In the genomic region with DNA sequence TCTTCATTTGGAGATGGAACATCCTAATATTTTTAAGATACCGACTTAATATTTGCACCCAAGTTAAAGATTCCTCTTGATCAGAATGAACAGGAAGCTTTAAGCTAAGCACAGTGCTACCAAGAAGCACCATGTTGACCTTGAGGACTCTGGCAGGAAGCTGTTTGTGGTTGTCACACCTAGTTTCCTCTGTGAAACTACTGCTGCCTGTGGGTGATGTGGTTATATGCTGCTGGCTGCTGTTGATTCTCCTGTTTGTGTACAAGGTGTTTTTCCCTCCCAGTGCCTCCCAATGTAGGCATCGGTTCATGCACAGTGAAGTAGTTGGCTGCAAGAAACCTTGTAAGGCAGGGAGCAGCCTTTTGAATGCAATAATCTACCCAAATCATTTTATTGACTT, we compare ENCODE assay signal across 8 cellular contexts. TPM values are rescaled to one million over a fixed set of nuclear protein-coding genes. Genes with fewer than 3 reads are reported as not detected.
A peak's percentile ranks its signal among the peaks of the same experiment; 100 is the strongest.
DNase-seq lines count a peak whose midpoint lies in the region; ATAC-seq, FAIRE-seq and TF ChIP-seq lines count a peak whose summit lies in the region.

No MANE protein-coding gene starts in this region.

- peak; percentile 99 for ATAC-seq in GM19468 (IDR thresholded peaks at IDR 0.05; ENCODE audit: extremely low read depth, unreplicated experiment)
- peak; percentile 100 for ATAC-seq in HG03565 (IDR thresholded peaks at IDR 0.05; ENCODE audit: unreplicated experiment)
- no peak for ATAC-seq in left lobe of liver

- no peak for FAIRE-seq in D721Med (lab: Jason Lieb, UNC)

- DNase-seq in A172 (ENCODE audit: low spot score): peak; percentile 19
- DNase-seq in activated T-cell treated with anti-CD3 and anti-CD28 coated beads for 1 hour (ENCODE audit: low read depth): peak; percentile 44
- DNase-seq in stimulated activated CD4-positive, alpha-beta T cell treated with anti-CD3 and anti-CD28 coated beads, Interleukin-1b, Interleukin-23, amount 100 ng/mL, for 24 hours (ENCODE audit: low read depth in 4 of 4, low spot score in 1 of 4): peak in 3 of 4 experiments; percentile 16 to 35 (median 34)
- DNase-seq in medulla oblongata (ENCODE audit: extremely low spot score): no peak
- DNase-seq in left lobe of liver (ENCODE audit: low spot score): no peak
- no peak for DNase-seq in D721Med (ENCODE audit: insufficient read length, low spot score)

- no peak for TF ChIP-seq CTCF in D721Med (IDR thresholded peaks at IDR 0.05; ENCODE audit: insufficient read depth, missing control alignments)

RNA-seq across cellular contexts. Expression of a gene that starts 23.4 kb away (rescaled TPM):
- total RNA-seq in A172 (2014; rRNA removed; shearing (Covaris generic)): 43.2 and 47.1 TPM in 2 replicates
- total RNA-seq in left lobe of liver: 46.6 TPM

RNA-seq across cellular contexts. Expression of a gene that starts 45.3 kb away (rescaled TPM):
- 36.6 and 40.0 TPM in 2 replicates for total RNA-seq in A172 (2014; rRNA removed; shearing (Covaris generic))
- total RNA-seq in left lobe of liver: 25.7 TPM

Comparison
In these comparisons a context has a peak if more than half of its experiments do, and no peak if none do; other contexts are left out.
1. DNase-seq: peak in A172 (single experiment), activated T-cell treated with anti-CD3 and anti-CD28 coated beads for 1 hour (single experiment) and stimulated activated CD4-positive, alpha-beta T cell treated with anti-CD3 and anti-CD28 coated beads, Interleukin-1b, Interleukin-23, amount 100 ng/mL, for 24 hours (3 of 4); none in medulla oblongata (single experiment), left lobe of liver (single experiment) and D721Med (single experiment).